Comparison of ENCODE assay signal across 21 cellular contexts in the genomic region with DNA sequence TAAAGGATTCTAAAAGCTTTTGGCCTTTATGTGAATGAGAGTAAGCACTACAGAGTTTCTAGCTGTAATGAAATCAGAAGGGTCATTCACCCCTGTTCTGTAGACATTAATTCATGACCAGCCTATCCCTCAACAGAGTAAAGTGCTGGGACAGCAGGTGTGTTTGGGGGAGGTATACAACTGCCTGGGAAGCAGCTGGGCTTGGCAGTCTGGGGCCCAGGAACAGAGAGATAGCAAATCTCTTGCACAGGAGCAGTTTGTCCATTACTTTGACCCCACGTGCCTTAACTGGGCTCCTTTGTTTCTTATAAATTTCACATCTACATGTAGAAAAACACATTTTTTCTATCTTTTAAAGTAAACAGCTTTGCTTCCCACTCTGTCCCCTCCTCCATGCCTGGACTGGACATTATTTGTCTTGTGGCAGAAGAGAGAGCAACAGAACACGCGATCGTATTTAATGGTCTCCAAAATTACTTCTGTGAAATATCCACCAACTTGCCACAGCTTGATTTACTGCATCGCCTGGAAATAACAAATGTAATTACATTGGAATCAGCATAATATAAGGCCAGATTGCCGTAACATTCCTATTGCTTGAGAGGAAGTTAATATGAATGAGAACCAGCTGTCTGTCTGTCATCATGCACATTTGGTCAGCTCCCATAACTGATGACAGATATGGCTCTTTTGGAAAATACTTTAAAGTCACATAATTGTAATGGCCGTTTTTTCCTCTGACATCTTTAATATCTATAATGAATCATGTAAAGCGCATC.
DNase-seq lines count a peak whose midpoint lies in the region; ATAC-seq and TF ChIP-seq lines count a peak whose summit lies in the region.
"Had no signal": no experiment of that assay in that cellular context is flagged by ENCODE, and none has a peak within 500 bp of the region (broad histone marks: within the 10 kb centered on the region; RNA-seq: fewer than 3 reads in every experiment).

No MANE protein-coding gene starts in this region.

- no peaks in the 10 kb centered on the region for H4K20me1 ChIP-seq in GM23338 (replicated peaks; ENCODE audit: insufficient read depth)

- H3K9me3 Mint-ChIP-seq in GM23338 = no peaks in the 10 kb centered on the region; the same call in 2 of the 3 replicates
- peaks cover 17% of the 10 kb centered on the region for H3K9me3 Mint-ChIP-seq in mesothelial cell of epicardium
- H3K9me3 Mint-ChIP-seq in activated CD4-positive, alpha-beta T cell treated with anti-CD3 and anti-CD28 coated beads, Interleukin-2, amount 10 ng/mL, durations not matched to agents 24 days and 14 days = no peaks in the 10 kb centered on the region
- H3K9me3 Mint-ChIP-seq: activated CD4-positive, alpha-beta memory T cell treated with anti-CD3 and anti-CD28 coated beads, Interleukin-2, amount 10 ng/mL, durations not matched to agents 7 days and 5 days; activated naive CD8-positive, alpha-beta T cell treated with anti-CD3 and anti-CD28 coated beads, Interleukin-2, amount 10 ng/mL, durations not matched to agents 7 days and 5 days; activated T-cell treated with anti-CD3 and anti-CD28 coated beads, Interleukin-2, amount 50 U/mL, for 4 hours; dendritic cell treated with granulocyte-macrophage colony-stimulating factor and Interleukin-4, amounts not matched to agents 40 ng/mL and 50 ng/mL, for 4 days; stimulated activated naive CD8-positive, alpha-beta T cell treated with anti-CD3 and anti-CD28 coated beads, Interleukin-15, Interleukin-2, amounts not matched to agents 100 ng/mL and 50 ng/mL, for 24 hours had no signal

- H3K4me1 Mint-ChIP-seq in GM23338 (no peaks in the 10 kb centered on the region), mesothelial cell of epicardium (peaks cover 24% of the 10 kb centered on the region)
- no peaks in the 10 kb centered on the region for H3K4me1 Mint-ChIP-seq in activated CD4-positive, alpha-beta T cell treated with anti-CD3 and anti-CD28 coated beads, Interleukin-2, amount 10 ng/mL, durations not matched to agents 24 days and 14 days
- H3K4me1 Mint-ChIP-seq: activated CD4-positive, alpha-beta memory T cell treated with anti-CD3 and anti-CD28 coated beads, Interleukin-2, amount 10 ng/mL, durations not matched to agents 7 days and 5 days; activated naive CD8-positive, alpha-beta T cell treated with anti-CD3 and anti-CD28 coated beads, Interleukin-2, amount 10 ng/mL, durations not matched to agents 7 days and 5 days had no signal

- H3K4me2 ChIP-seq in GM23338 = no peak overlapping the region

- H3K4me3 Mint-ChIP-seq in GM23338 (no peak overlapping the region), mesothelial cell of epicardium (no peak overlapping the region)
- no peak overlapping the region for H3K4me3 Mint-ChIP-seq in activated CD4-positive, alpha-beta T cell treated with anti-CD3 and anti-CD28 coated beads, Interleukin-2, amount 10 ng/mL, durations not matched to agents 24 days and 14 days
- H3K4me3 Mint-ChIP-seq: activated CD4-positive, alpha-beta memory T cell treated with anti-CD3 and anti-CD28 coated beads, Interleukin-2, amount 10 ng/mL, durations not matched to agents 7 days and 5 days; activated naive CD8-positive, alpha-beta T cell treated with anti-CD3 and anti-CD28 coated beads, Interleukin-2, amount 10 ng/mL, durations not matched to agents 7 days and 5 days; activated T-cell treated with anti-CD3 and anti-CD28 coated beads, Interleukin-2, amount 50 U/mL, for 4 hours; dendritic cell treated with granulocyte-macrophage colony-stimulating factor and Interleukin-4, amounts not matched to agents 40 ng/mL and 50 ng/mL, for 4 days; stimulated activated naive CD8-positive, alpha-beta T cell treated with anti-CD3 and anti-CD28 coated beads, Interleukin-15, Interleukin-2, amounts not matched to agents 100 ng/mL and 50 ng/mL, for 24 hours had no signal

- no peak for TF ChIP-seq POLR2A in transverse colon (IDR thresholded peaks at IDR 0.05)

- H3K36me3 Mint-ChIP-seq in GM23338 (ENCODE audit: low read depth) (no peaks in the 10 kb centered on the region), mesothelial cell of epicardium (peaks cover 2% of the 10 kb centered on the region)
- H3K36me3 Mint-ChIP-seq in activated CD4-positive, alpha-beta T cell treated with anti-CD3 and anti-CD28 coated beads, Interleukin-2, amount 10 ng/mL, durations not matched to agents 24 days and 14 days (ENCODE audit: low read depth) = no peaks in the 10 kb centered on the region
- H3K36me3 Mint-ChIP-seq: activated naive CD8-positive, alpha-beta T cell treated with anti-CD3 and anti-CD28 coated beads, Interleukin-2, amount 10 ng/mL, durations not matched to agents 7 days and 5 days had no signal

- peaks cover 2% of the 10 kb centered on the region for H3K27me3 Mint-ChIP-seq in GM23338 (ENCODE audit: insufficient read depth, low read depth, poor library complexity)
- H3K27me3 Mint-ChIP-seq in mesothelial cell of epicardium (ENCODE audit: low read depth) = no peaks in the 10 kb centered on the region
- peaks cover 2% of the 10 kb centered on the region for H3K27me3 Mint-ChIP-seq in activated CD4-positive, alpha-beta T cell treated with anti-CD3 and anti-CD28 coated beads, Interleukin-2, amount 10 ng/mL, durations not matched to agents 24 days and 14 days
- H3K27me3 Mint-ChIP-seq: dendritic cell treated with granulocyte-macrophage colony-stimulating factor and Interleukin-4, amounts not matched to agents 40 ng/mL and 50 ng/mL, for 4 days; stimulated activated naive CD8-positive, alpha-beta T cell treated with anti-CD3 and anti-CD28 coated beads, Interleukin-15, Interleukin-2, amounts not matched to agents 100 ng/mL and 50 ng/mL, for 24 hours had no signal

- no peaks in the 10 kb centered on the region for H3F3A ChIP-seq in GM23338 (replicated peaks; ENCODE audit: low read depth)

- no peaks in the 10 kb centered on the region for H3K27me3 ChIP-seq in GM23338 (ENCODE audit: insufficient read depth)
- no peaks in the 10 kb centered on the region for H3K27me3 ChIP-seq in transverse colon
- H3K27me3 ChIP-seq: brain microvascular endothelial cell, neutrophil had no signal

- intact Hi-C loops in activated CD4-positive, alpha-beta T cell treated with anti-CD3 and anti-CD28 coated beads, Interleukin-2, amount 10 ng/mL, durations not matched to agents 24 days and 14 days (cut with micrococcal nuclease) = no loop called here
- intact Hi-C loops in transverse colon (cut with DNase I; ENCODE audit: low total_unique reads) = no loop called here

- ATAC-seq in GM23338 = no peak
- ATAC-seq in SK-N-SH treated with all-trans-retinoic acid at 6 μM for 48 hours = peak; percentile 90
- no peak for ATAC-seq in GM21576 (IDR thresholded peaks at IDR 0.05; ENCODE audit: unreplicated experiment)
- ATAC-seq: activated T-cell treated with anti-CD3 and anti-CD28 coated beads, Interleukin-2, amount 50 U/mL, for 4 hours; K562 had no signal

- no peak overlapping the region for H3K27ac Mint-ChIP-seq in GM23338
- peak overlapping the region; percentile 61 for H3K27ac Mint-ChIP-seq in mesothelial cell of epicardium
- no peak overlapping the region for H3K27ac Mint-ChIP-seq in activated CD4-positive, alpha-beta T cell treated with anti-CD3 and anti-CD28 coated beads, Interleukin-2, amount 10 ng/mL, durations not matched to agents 24 days and 14 days
- H3K27ac Mint-ChIP-seq: activated CD4-positive, alpha-beta memory T cell treated with anti-CD3 and anti-CD28 coated beads, Interleukin-2, amount 10 ng/mL, durations not matched to agents 7 days and 5 days; activated naive CD8-positive, alpha-beta T cell treated with anti-CD3 and anti-CD28 coated beads, Interleukin-2, amount 10 ng/mL, durations not matched to agents 7 days and 5 days; dendritic cell treated with granulocyte-macrophage colony-stimulating factor and Interleukin-4, amounts not matched to agents 40 ng/mL and 50 ng/mL, for 4 days; stimulated activated naive CD8-positive, alpha-beta T cell treated with anti-CD3 and anti-CD28 coated beads, Interleukin-15, Interleukin-2, amounts not matched to agents 100 ng/mL and 50 ng/mL, for 24 hours had no signal

- H3K79me2 ChIP-seq in GM23338 (replicated peaks; ENCODE audit: insufficient read depth) = no peaks in the 10 kb centered on the region

- peak overlapping the region; percentile 60; the same call in 1 of the 2 replicates for H2AFZ ChIP-seq in GM23338

- no peaks in the 10 kb centered on the region; the same call in 1 of the 2 replicates for H3K9me2 ChIP-seq in GM23338 (ENCODE audit: insufficient read depth)

- H3K27ac ChIP-seq in GM23338 (ENCODE audit: low read depth) (no peak overlapping the region), transverse colon (no peak overlapping the region)
- H3K27ac ChIP-seq: brain microvascular endothelial cell, HL-60, neutrophil, RWPE1 had no signal

- WGBS in transverse colon (ENCODE audit: low coverage in 1 of 2), 2 donors = 70 to 74% methylated on average over 8 of the region's 8 CpGs

- H3K9me3 ChIP-seq in transverse colon = no peaks in the 10 kb centered on the region
- H3K9me3 ChIP-seq: neutrophil had no signal

- TF ChIP-seq CTCF in AG09319 (IDR thresholded peaks at IDR 0.05; ENCODE audit: low read depth, low read length) (no peak), GM23338 (conservative IDR thresholded peaks at IDR 0.05; ENCODE audit: low read depth in 2 of 2) (no peak), mesothelial cell of epicardium (IDR thresholded peaks at IDR 0.05; ENCODE audit: unreplicated experiment) (no peak), transverse colon (IDR thresholded peaks at IDR 0.05) (no peak)

- in situ Hi-C loops in transverse colon (cut with MboI; ENCODE audit: low pct_ligation_motif_present in 1 of 4, low pct_unique_long_range_greater_than_20kb in 1 of 4, low sequenced_read_pairs in 3 of 4) = no loop called here

- H3K4me1 ChIP-seq in GM23338 (ENCODE audit: insufficient read depth) = no peaks in the 10 kb centered on the region
- H3K4me1 ChIP-seq in transverse colon = no peaks in the 10 kb centered on the region

- H3K4me3 ChIP-seq in GM23338 = no peak overlapping the region
- H3K4me3 ChIP-seq in transverse colon = no peak overlapping the region
- H3K4me3 ChIP-seq: K562 had no signal

- DNase-seq in AG09319 (ENCODE audit: extremely low read depth, low read depth) = peak; percentile 47
- no peak for DNase-seq in GM23338 (ENCODE audit: low spot score)
- no peak for DNase-seq in mesothelial cell of epicardium (ENCODE audit: low spot score in 2 of 2, unreplicated experiment in 2 of 2)
- no peak for DNase-seq in activated CD4-positive, alpha-beta T cell treated with anti-CD3 and anti-CD28 coated beads, Interleukin-2, amount 10 ng/mL, durations not matched to agents 24 days and 14 days
- DNase-seq in stimulated activated naive CD4-positive, alpha-beta T cell (lab: John Stamatoyannopoulos, UW) = no peak
- DNase-seq in transverse colon = no peak
- DNase-seq: activated CD4-positive, alpha-beta memory T cell treated with anti-CD3 and anti-CD28 coated beads, Interleukin-2, amount 10 ng/mL, durations not matched to agents 7 days and 5 days; activated naive CD8-positive, alpha-beta T cell treated with anti-CD3 and anti-CD28 coated beads, Interleukin-2, amount 10 ng/mL, durations not matched to agents 7 days and 5 days; activated T-cell treated with anti-CD3 and anti-CD28 coated beads, Interleukin-2, amount 50 U/mL, for 4 hours; brain microvascular endothelial cell; COR-L47; islet precursor cell; NCI-H1048 had no signal

- H3K36me3 ChIP-seq in GM23338 (ENCODE audit: insufficient read depth) (no peaks in the 10 kb centered on the region), transverse colon (no peaks in the 10 kb centered on the region)
- H3K36me3 ChIP-seq: brain microvascular endothelial cell, neutrophil had no signal

- no peak for TF ChIP-seq EP300 in transverse colon (IDR thresholded peaks at IDR 0.05; ENCODE audit: low read depth)
